1 cellular context compared by ENCODE assay signal in genomic region chr22:36197601-36198146, GRCh38.
A peak's percentile ranks its signal among the peaks of the same experiment; 100 is the strongest.
TF ChIP-seq lines count a peak whose summit lies in the region.

No MANE protein-coding gene starts in this region.

TF ChIP-seq in liver, 16 proteins besides CTCF, POLR2A, EP300 and RAD21 (continued from another document):
- TF ChIP-seq GABPA (IDR thresholded peaks at IDR 0.05 in 1 of 2, conservative IDR thresholded peaks at IDR 0.05 in 1 of 2) (no peak), RXRA (IDR thresholded peaks at IDR 0.05) (peak in 1 of 2 donors; percentile 9), MAX (IDR thresholded peaks at IDR 0.05) (peak; percentile 2)
